Comparison of ENCODE assay signal across 8 cellular contexts in genomic region chr19:46821512-46822359, GRCh38. TPM values are rescaled to one million over a fixed set of nuclear protein-coding genes. Genes with fewer than 3 reads are reported as not detected.
DNase-seq lines count a peak whose midpoint lies in the region; ATAC-seq and TF ChIP-seq lines count a peak whose summit lies in the region.

No MANE protein-coding gene starts in this region.

- no peaks in the 10 kb centered on the region for H3K79me2 ChIP-seq in hepatocyte

- H3K27me3 ChIP-seq in hepatocyte (no peaks in the 10 kb centered on the region), breast epithelium (no peaks in the 10 kb centered on the region)

- DNase-seq in activated CD4-positive, alpha-beta T cell treated with anti-CD3 and anti-CD28 coated beads, Interleukin-2, amount 50 U/mL, for 1 hour, result peak; percentile 50
- DNase-seq in hepatocyte (ENCODE audit: low spot score), result peak; percentile 24
- DNase-seq in stimulated activated CD8-positive, alpha-beta memory T cell treated with anti-CD3 and anti-CD28 coated beads, Interleukin-7, amount 100 ng/mL, for 1 hour (ENCODE audit: low read depth in 2 of 2), result peak; percentile 21 to 29
- DNase-seq in nucleus accumbens (lab: John Stamatoyannopoulos, UW), result no peak
- no peak for DNase-seq in HK-2 (ENCODE audit: unreplicated experiment)
- no peak for DNase-seq in breast epithelium (ENCODE audit: low spot score in 2 of 2)

- H3K4me1 ChIP-seq in hepatocyte (ENCODE audit: insufficient read depth), result peaks cover 23% of the 10 kb centered on the region
- H3K4me1 ChIP-seq in breast epithelium, result no peaks in the 10 kb centered on the region

- no peaks in the 10 kb centered on the region for H4K20me1 ChIP-seq in hepatocyte (ENCODE audit: insufficient read depth, poor library complexity, severe bottlenecking)

- H3K36me3 ChIP-seq in hepatocyte (replicated peaks; ENCODE audit: insufficient read depth, low read depth) (no peaks in the 10 kb centered on the region), breast epithelium (no peaks in the 10 kb centered on the region)

- no peak for TF ChIP-seq CTCF in hepatocyte (IDR thresholded peaks at IDR 0.05; ENCODE audit: poor library complexity)
- TF ChIP-seq CTCF in breast epithelium (IDR thresholded peaks at IDR 0.05), result no peak

- WGBS in hepatocyte (ENCODE audit: low lambda C conversion rate, missing lambda C conversion rate), result 83% methylated on average over 16 of the region's 16 CpGs

- H3K9me3 ChIP-seq in hepatocyte (ENCODE audit: low read depth) (no peaks in the 10 kb centered on the region), breast epithelium (no peaks in the 10 kb centered on the region)

- H3K4me2 ChIP-seq in hepatocyte, result peak overlapping the region; percentile 5

- ATAC-seq in HG03175 (IDR thresholded peaks at IDR 0.05; ENCODE audit: unreplicated experiment), result peak; percentile 39
- ATAC-seq in GM19328 (IDR thresholded peaks at IDR 0.05; ENCODE audit: unreplicated experiment), result no peak

- intact Hi-C loops in breast epithelium (cut with DNase I; ENCODE audit: low total_unique reads), result no loop called here

- H3K4me3 ChIP-seq in hepatocyte (no peak overlapping the region), breast epithelium (no peak overlapping the region)

- no peaks in the 10 kb centered on the region for H3K9me2 ChIP-seq in hepatocyte (replicated peaks; ENCODE audit: insufficient read depth)

- peak overlapping the region; percentile 68 for H3K27ac ChIP-seq in hepatocyte
- no peak overlapping the region for H3K27ac ChIP-seq in breast epithelium

- H2AFZ ChIP-seq in hepatocyte, result peak overlapping the region; percentile 25

- no peak for TF ChIP-seq POLR2A in breast epithelium (IDR thresholded peaks at IDR 0.05)

RNA-seq across cellular contexts. Expression of gene AP2S1, which starts 28.9 kb away (rescaled TPM):
- 109 and 129 TPM in 2 replicates for total RNA-seq in hepatocyte
- 349 and 392 TPM in 2 replicates for polyA plus RNA-seq in hepatocyte
- total RNA-seq in breast epithelium, result 100 to 1,000 TPM in 2 of 3 donors, 10 to 100 TPM in 1; 63.1 to 108 (median 101) TPM

RNA-seq across cellular contexts. Expression of gene SLC1A5, which starts 33.3 kb away (rescaled TPM):
- total RNA-seq in hepatocyte, result 84.6 and 87.9 TPM in 2 replicates
- polyA plus RNA-seq in hepatocyte, result 171 and 176 TPM in 2 replicates
- total RNA-seq in breast epithelium, result 100 to 1,000 TPM; 121 to 146 (median 121) TPM

RNA-seq across cellular contexts. Expression of gene ARHGAP35, which starts 39.1 kb away (rescaled TPM):
- total RNA-seq in hepatocyte (44.3 and 48.1 TPM in 2 replicates), breast epithelium (10 to 100 TPM; 44.8 to 61.9 (median 60.3) TPM)
- 11.5 and 18.6 TPM in 2 replicates for polyA plus RNA-seq in hepatocyte

Comparison
In these comparisons a context has a peak if more than half of its experiments do, and no peak if none do; other contexts are left out.
1. DNase-seq: peak in activated CD4-positive, alpha-beta T cell treated with anti-CD3 and anti-CD28 coated beads, Interleukin-2, amount 50 U/mL, for 1 hour (single experiment), hepatocyte (single experiment) and stimulated activated CD8-positive, alpha-beta memory T cell treated with anti-CD3 and anti-CD28 coated beads, Interleukin-7, amount 100 ng/mL, for 1 hour (2 of 2); none in nucleus accumbens (0 of 56), HK-2 (single experiment) and breast epithelium (0 of 2).